8 cellular contexts compared by ENCODE assay signal in genomic region chr5:102583663-102584062, GRCh38.
DNase-seq lines count a peak whose midpoint lies in the region; ATAC-seq and TF ChIP-seq lines count a peak whose summit lies in the region.

No MANE protein-coding gene starts in this region.

- H3K9me3 Mint-ChIP-seq in CD4-positive, alpha-beta memory T cell, result no peaks in the 10 kb centered on the region

- no peak overlapping the region for H3K27ac ChIP-seq in CD4-positive, alpha-beta memory T cell (ENCODE audit: low read depth, low read length)
- H3K27ac ChIP-seq in uterus, result no peak overlapping the region

- CTCF ChIA-PET in CD4-positive, alpha-beta memory T cell (lab: Charles Lee; ENCODE audit: partially characterized antibody), result interaction anchor here (1.2 to 1.9 kb wide), 2 partner anchors 556 to 641 kb away, joined by 4 to 7 read pairs; no protein-coding TSS in a partner anchor

- H3K36me3 Mint-ChIP-seq in CD4-positive, alpha-beta memory T cell, result no peaks in the 10 kb centered on the region

- no peaks in the 10 kb centered on the region for H3K9me3 ChIP-seq in CD4-positive, alpha-beta memory T cell (ENCODE audit: control insufficient read depth in 1 of 2, low read length in 2 of 2)
- H3K9me3 ChIP-seq in uterus, result no peaks in the 10 kb centered on the region

- DNase-seq in CD4-positive, alpha-beta memory T cell, result peak in 3 of 5 donors; percentile 10 to 16 (median 11)
- DNase-seq in HuH-7.5 (ENCODE audit: low spot score) (peak; percentile 2), RPMI8226 (peak; percentile 19), foreskin fibroblast (peak in 1 of 2 donors; percentile 25), uterus (no peak), anterior cingulate cortex (lab: John Stamatoyannopoulos, UW) (no peak)

- TF ChIP-seq CTCF in foreskin fibroblast (IDR thresholded peaks at IDR 0.05; ENCODE audit: low read depth, low read length) (peak; percentile 13), uterus (IDR thresholded peaks at IDR 0.05) (peak in 3 of 4 experiments; percentile 19 to 43 (median 29))

- peaks cover 0 to 2% of the 10 kb centered on the region in 2 donors for H3K27me3 Mint-ChIP-seq in CD4-positive, alpha-beta memory T cell

- H3K4me3 ChIP-seq in CD4-positive, alpha-beta memory T cell (ENCODE audit: low read length in 2 of 2), result no peak overlapping the region
- H3K4me3 ChIP-seq in foreskin fibroblast (ENCODE audit: low read depth in 1 of 2, low read length in 2 of 2), result no peak overlapping the region
- no peak overlapping the region for H3K4me3 ChIP-seq in uterus

- ATAC-seq in HG03439 (IDR thresholded peaks at IDR 0.05; ENCODE audit: unreplicated experiment), result no peak
- ATAC-seq in GM19467 (IDR thresholded peaks at IDR 0.05; ENCODE audit: unreplicated experiment), result no peak

- no peak overlapping the region for H3K27ac Mint-ChIP-seq in CD4-positive, alpha-beta memory T cell

- no peak for TF ChIP-seq POLR2A in uterus (IDR thresholded peaks at IDR 0.05)

- H3K4me1 ChIP-seq in CD4-positive, alpha-beta memory T cell (ENCODE audit: insufficient read depth, low read length), result no peaks in the 10 kb centered on the region
- no peaks in the 10 kb centered on the region for H3K4me1 ChIP-seq in uterus

- H3K4me3 Mint-ChIP-seq in CD4-positive, alpha-beta memory T cell, result no peak overlapping the region

- peaks cover 0 to 2% (median 0%) of the 10 kb centered on the region in 4 donors for H3K4me1 Mint-ChIP-seq in CD4-positive, alpha-beta memory T cell

- intact Hi-C loops in CD4-positive, alpha-beta memory T cell (cut with micrococcal nuclease), result loop anchor here (1.0 to 5.0 kb wide), 2 partner anchors 209 to 641 kb away; no protein-coding TSS in a partner anchor
- intact Hi-C loops in uterus (cut with DNase I; ENCODE audit: low total_unique reads), result loop anchor here (10.0 kb wide), 1 partner anchor 461 kb away; no protein-coding TSS in a partner anchor

- no peaks in the 10 kb centered on the region for H3K36me3 ChIP-seq in CD4-positive, alpha-beta memory T cell (ENCODE audit: insufficient read depth, low read length)
- H3K36me3 ChIP-seq in uterus, result no peaks in the 10 kb centered on the region

- no peaks in the 10 kb centered on the region for H3K27me3 ChIP-seq in CD4-positive, alpha-beta memory T cell (ENCODE audit: insufficient read depth, low read length)
- H3K27me3 ChIP-seq in uterus, result no peaks in the 10 kb centered on the region

- POLR2A ChIA-PET in CD4-positive, alpha-beta memory T cell (lab: Charles Lee; ENCODE audit: partially characterized antibody), result no interaction called here

Comparison
In these comparisons a context has a peak if more than half of its experiments do, and no peak if none do; other contexts are left out.
1. DNase-seq: peak in CD4-positive, alpha-beta memory T cell (3 of 5), HuH-7.5 (single experiment) and RPMI8226 (single experiment); none in uterus (0 of 2) and anterior cingulate cortex (0 of 58).